ENCODE assay signal across 2 cellular contexts in genomic region chr15:32668942-32669341, GRCh38.
TF ChIP-seq lines count a peak whose summit lies in the region.

No MANE protein-coding gene starts in this region.

TF ChIP-seq in HepG2, 621 proteins besides CTCF, POLR2A, EP300 and RAD21:
- TF ChIP-seq ATF7 (IDR thresholded peaks at IDR 0.05) (peak; percentile 58; the same call in 1 of the 2 replicates), ATF7 (CRISPR knock-in tag; IDR thresholded peaks at IDR 0.05) (no peak), CEBPB (IDR thresholded peaks at IDR 0.05; ENCODE audit: borderline replicate concordance, low read depth, low read length) (no peak)

TF ChIP-seq in GM12878, 131 proteins besides CTCF, POLR2A, EP300 and RAD21:
- TF ChIP-seq ATF7 (IDR thresholded peaks at IDR 0.05; ENCODE audit: low read depth) = 0 out of 2 replicates have a peak, but pooled peaks have one; percentile 17
- TF ChIP-seq, protein P1, sequence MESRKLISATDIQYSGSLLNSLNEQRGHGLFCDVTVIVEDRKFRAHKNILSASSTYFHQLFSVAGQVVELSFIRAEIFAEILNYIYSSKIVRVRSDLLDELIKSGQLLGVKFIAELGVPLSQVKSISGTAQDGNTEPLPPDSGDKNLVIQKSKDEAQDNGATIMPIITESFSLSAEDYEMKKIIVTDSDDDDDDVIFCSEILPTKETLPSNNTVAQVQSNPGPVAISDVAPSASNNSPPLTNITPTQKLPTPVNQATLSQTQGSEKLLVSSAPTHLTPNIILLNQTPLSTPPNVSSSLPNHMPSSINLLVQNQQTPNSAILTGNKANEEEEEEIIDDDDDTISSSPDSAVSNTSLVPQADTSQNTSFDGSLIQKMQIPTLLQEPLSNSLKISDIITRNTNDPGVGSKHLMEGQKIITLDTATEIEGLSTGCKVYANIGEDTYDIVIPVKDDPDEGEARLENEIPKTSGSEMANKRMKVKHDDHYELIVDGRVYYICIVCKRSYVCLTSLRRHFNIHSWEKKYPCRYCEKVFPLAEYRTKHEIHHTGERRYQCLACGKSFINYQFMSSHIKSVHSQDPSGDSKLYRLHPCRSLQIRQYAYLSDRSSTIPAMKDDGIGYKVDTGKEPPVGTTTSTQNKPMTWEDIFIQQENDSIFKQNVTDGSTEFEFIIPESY (IDR thresholded peaks at IDR 0.05) = no peak
